ENCODE assay signal across 23 cellular contexts in genomic region chr21:42095581-42095980, GRCh38. TPM values are rescaled to one million over a fixed set of nuclear protein-coding genes. Genes with fewer than 3 reads are reported as not detected.
A peak's percentile ranks its signal among the peaks of the same experiment; 100 is the strongest.
DNase-seq lines count a peak whose midpoint lies in the region; ATAC-seq, FAIRE-seq and TF ChIP-seq lines count a peak whose summit lies in the region.
"Had no signal": no experiment of that assay in that cellular context is flagged by ENCODE, and none has a peak within 500 bp of the region (broad histone marks: within the 10 kb centered on the region; RNA-seq: fewer than 3 reads in every experiment).

No MANE protein-coding gene starts in this region.

- H3K9me3 ChIP-seq in HepG2 (ENCODE audit: low read length) (peaks cover 12% of the 10 kb centered on the region), right lobe of liver (no peaks in the 10 kb centered on the region), ascending aorta (no peaks in the 10 kb centered on the region), tibial artery (no peaks in the 10 kb centered on the region)

- no peak overlapping the region for H2AFZ ChIP-seq in HepG2 (ENCODE audit: low read length)
- H2AFZ ChIP-seq: GM23338 had no signal

- peaks cover 9% of the 10 kb centered on the region for H3K9me3 Mint-ChIP-seq in chondrocyte (ENCODE audit: low read depth)

- no peak overlapping the region for H3K9ac ChIP-seq in HepG2 (ENCODE audit: insufficient read depth, low read depth, low read length)

- H3K79me2 ChIP-seq in HepG2 (ENCODE audit: insufficient read depth, low read length): no peaks in the 10 kb centered on the region

- no peaks in the 10 kb centered on the region for H4K20me1 ChIP-seq in HepG2 (ENCODE audit: insufficient read depth, low read length)

- H3K36me3 ChIP-seq in HepG2 (replicated peaks in 1 of 2; ENCODE audit: control insufficient read depth in 1 of 2, insufficient read depth in 2 of 2, low read length in 2 of 2): no peaks in the 10 kb centered on the region
- no peaks in the 10 kb centered on the region for H3K36me3 ChIP-seq in right lobe of liver
- no peaks in the 10 kb centered on the region for H3K36me3 ChIP-seq in ascending aorta
- no peaks in the 10 kb centered on the region for H3K36me3 ChIP-seq in tibial artery

- H3K27me3 ChIP-seq in HepG2 (ENCODE audit: control insufficient read depth in 1 of 2, insufficient read depth in 2 of 2, low read length in 2 of 2) (peaks cover 0 to 23% of the 10 kb centered on the region in 2 experiments; a peak in 4 of 5 replicates), right lobe of liver (peaks cover 0 to 7% of the 10 kb centered on the region in 2 donors), ascending aorta (no peaks in the 10 kb centered on the region), tibial artery (no peaks in the 10 kb centered on the region)

- intact Hi-C loops in HepG2 (cut with micrococcal nuclease; ENCODE audit: unreplicated experiment) (no loop called here), right lobe of liver (cut with DNase I) (no loop called here), ascending aorta (cut with DNase I) (loop anchor here (10.0 kb wide), 3 partner anchors 171 to 931 kb away; partner anchors contain the start of gene BACE2), tibial artery (cut with DNase I; ENCODE audit: low total_unique reads) (loop anchor here (5.0 kb wide), 1 partner anchor 88 kb away; no protein-coding TSS in a partner anchor)

- no peak for TF ChIP-seq RAD21 in HepG2 (CRISPR knock-in tag; IDR thresholded peaks at IDR 0.05)

- WGBS in HepG2 (ENCODE audit: low lambda C conversion rate): 61% methylated on average over 2 of the region's 2 CpGs
- 94% methylated on average over 2 of the region's 2 CpGs for WGBS in right lobe of liver (ENCODE audit: insufficient coverage, low coverage, low lambda C conversion rate, missing lambda C conversion rate)

- in situ Hi-C loops in HepG2 (cut with HindIII; ENCODE audit: extremely low pct_ligation_motif_present, low pct_unique_long_range_greater_than_20kb): no loop called here

- no peak for DNase-seq in HepG2 (ENCODE audit: low spot score)
- DNase-seq in right lobe of liver: no peak
- no peak for DNase-seq in ascending aorta (ENCODE audit: low spot score in 2 of 2)
- DNase-seq in chondrocyte (ENCODE audit: low spot score): no peak
- DNase-seq in tibial artery: no peak
- no peak for DNase-seq in amniotic stem cell (lab: John Stamatoyannopoulos, UW)
- DNase-seq in globus pallidus (ENCODE audit: low spot score): no peak
- DNase-seq in activated CD4-positive, alpha-beta T cell treated with anti-CD3 and anti-CD28 coated beads for 1 hour: no peak
- DNase-seq: C1 segment of cervical spinal cord; Calu3; CD4-positive, alpha-beta memory T cell; COR-L47; DMS79 treated with DMSO at 0.1 percent for 48 hours; GF-D8; H9 had no signal

- H3K4me1 ChIP-seq in HepG2 (ENCODE audit: insufficient read depth, low read length): peaks cover 6% of the 10 kb centered on the region; the same call in 1 of the 2 replicates
- H3K4me1 ChIP-seq in right lobe of liver: no peaks in the 10 kb centered on the region
- H3K4me1 ChIP-seq in ascending aorta: peaks cover 21 to 48% of the 10 kb centered on the region in 2 donors
- H3K4me1 ChIP-seq in tibial artery: peaks cover 0 to 57% (median 27%) of the 10 kb centered on the region in 4 donors

- H3K4me3 ChIP-seq in HepG2 (replicated peaks in 1 of 3; ENCODE audit: insufficient read depth in 1 of 3, low read depth in 2 of 3, low read length in 3 of 3) (no peak overlapping the region), right lobe of liver (no peak overlapping the region), ascending aorta (no peak overlapping the region), tibial artery (no peak overlapping the region)
- H3K4me3 ChIP-seq: GM23338 had no signal

- H3K27ac ChIP-seq in HepG2 (ENCODE audit: extremely low read length, insufficient read depth, low read length): no peak overlapping the region
- no peak overlapping the region for H3K27ac ChIP-seq in right lobe of liver
- H3K27ac ChIP-seq in ascending aorta: peak overlapping the region; percentile 87 to 91
- peak overlapping the region; percentile 69 to 74 for H3K27ac ChIP-seq in tibial artery

- TF ChIP-seq CTCF in HepG2 (CRISPR knock-in tag; IDR thresholded peaks at IDR 0.05): no peak
- no peak for TF ChIP-seq CTCF in right lobe of liver (IDR thresholded peaks at IDR 0.05)
- no peak for TF ChIP-seq CTCF in ascending aorta (IDR thresholded peaks at IDR 0.05)
- no peak for TF ChIP-seq CTCF in chondrocyte (IDR thresholded peaks at IDR 0.05)
- no peak for TF ChIP-seq CTCF in tibial artery (IDR thresholded peaks at IDR 0.05)

- H3K4me2 ChIP-seq in HepG2 (ENCODE audit: low read depth, low read length): no peak overlapping the region
- H3K4me2 ChIP-seq: GM23338 had no signal

- H3K36me3 Mint-ChIP-seq in chondrocyte (ENCODE audit: low read depth): peaks cover 6% of the 10 kb centered on the region
- H3K36me3 Mint-ChIP-seq: CD4-positive, alpha-beta memory T cell had no signal

- H3K27me3 Mint-ChIP-seq in chondrocyte (ENCODE audit: low read depth): no peaks in the 10 kb centered on the region

- peaks cover 52% of the 10 kb centered on the region for H3K4me1 Mint-ChIP-seq in chondrocyte (ENCODE audit: low read depth)
- H3K4me1 Mint-ChIP-seq: CD4-positive, alpha-beta memory T cell had no signal

- peak overlapping the region; percentile 5 for H3K27ac Mint-ChIP-seq in chondrocyte (ENCODE audit: unreplicated experiment)
- H3K27ac Mint-ChIP-seq: CD4-positive, alpha-beta memory T cell; GM23338; H9 had no signal

- ATAC-seq in HepG2 (no peak), right lobe of liver (no peak)
- ATAC-seq: GM23338, HCT116 had no signal

- BruUV-seq in HepG2 (replicated peaks; lab: Mats Ljungman, UMichigan): no TSS peak

- TF ChIP-seq POLR2A in HepG2 (IDR thresholded peaks at IDR 0.05; ENCODE audit: insufficient read depth in 1 of 2, low read depth in 2 of 2, low read length in 2 of 2) (no peak), right lobe of liver (IDR thresholded peaks at IDR 0.05) (no peak)

- TF ChIP-seq EP300 in HepG2 (IDR thresholded peaks at IDR 0.05; ENCODE audit: low read depth in 2 of 2, low read length in 2 of 2) (no peak), HepG2 (CRISPR knock-in tag; IDR thresholded peaks at IDR 0.05; ENCODE audit: borderline replicate concordance) (no peak)

- CTCF ChIA-PET in HepG2 (lab: Yijun Ruan, JAX; ENCODE audit: low intra/inter-chr PET ratio, low total read pairs): no interaction called here

- no peak overlapping the region for H3K4me3 Mint-ChIP-seq in chondrocyte (ENCODE audit: unreplicated experiment)
- H3K4me3 Mint-ChIP-seq: CD4-positive, alpha-beta memory T cell; GM23338; H9 had no signal

- POLR2A ChIA-PET in HepG2 (lab: Yijun Ruan, JAX): no interaction called here

- no peak for FAIRE-seq in HepG2 (lab: Jason Lieb, UNC)
- FAIRE-seq: GM12891, GM18507 had no signal

TF ChIP-seq in HepG2, 621 proteins besides CTCF, POLR2A, EP300 and RAD21:
- TF ChIP-seq ZNF207 (IDR thresholded peaks at IDR 0.05; ENCODE audit: borderline replicate concordance) (no peak), ZNF629 (CRISPR knock-in tag; conservative IDR thresholded peaks at IDR 0.05) (peak; percentile 61)
TF ChIP-seq in HepG2: peak in this region for 1.

RNA-seq across cellular contexts. Expression of gene UMODL1, which starts 24.5 kb away (rescaled TPM):
- not detected in 2 replicates for total RNA-seq in HepG2 (2016; rRNA removed; fragmentation: Illumina TruSeq; extraction: Trizol)
- total RNA-seq in HepG2 (2016; cell fraction: cytosol; rRNA removed; fragmentation: Illumina TruSeq; extraction: Trizol; ENCODE audit: low read depth): not detected in 2 replicates
- total RNA-seq in HepG2 (2016; cell fraction: insoluble cytoplasmic fraction; rRNA removed; fragmentation: Illumina TruSeq; extraction: Trizol): not detected in 2 replicates
- total RNA-seq in HepG2 (2016; cell fraction: membrane; rRNA removed; fragmentation: Illumina TruSeq; extraction: Trizol): not detected in 2 replicates
- total RNA-seq in HepG2 (2016; cell fraction: nucleus; rRNA removed; fragmentation: Illumina TruSeq; extraction: Trizol): not detected in 2 replicates
- not detected in 2 replicates for polyA plus RNA-seq in HepG2 (2011; rRNA removed)
- not detected in 2 replicates for polyA plus RNA-seq in HepG2 (2011; cell fraction: cytosol; rRNA removed)
- not detected in 2 replicates for polyA plus RNA-seq in HepG2 (2011; cell fraction: nucleus; rRNA removed)
- not detected in 2 replicates for polyA plus RNA-seq in HepG2 (2012)
- polyA plus RNA-seq in HepG2 (2016; cell fraction: cytosol; fragmentation: Illumina TruSeq; extraction: Trizol; ENCODE audit: low read depth): not detected in 2 replicates
- polyA plus RNA-seq in HepG2 (2016; cell fraction: insoluble cytoplasmic fraction; fragmentation: Illumina TruSeq; extraction: Trizol; ENCODE audit: low read depth): not detected in 2 replicates
- not detected in 2 replicates for polyA plus RNA-seq in HepG2 (2016; cell fraction: membrane; fragmentation: Illumina TruSeq; extraction: Trizol; ENCODE audit: low read depth)
- polyA plus RNA-seq in HepG2 (2016; cell fraction: nucleus; fragmentation: Illumina TruSeq; extraction: Trizol; ENCODE audit: insufficient read depth, low read depth): not detected in 2 replicates
- polyA minus RNA-seq in HepG2 (2011; rRNA and poly(A)+ RNA removed; ENCODE audit: low replicate concordance): not detected in 2 replicates
- not detected in 2 replicates for polyA minus RNA-seq in HepG2 (2011; cell fraction: cytosol; rRNA and poly(A)+ RNA removed)
- not detected in 2 replicates for polyA minus RNA-seq in HepG2 (2011; cell fraction: nucleus; rRNA and poly(A)+ RNA removed)
- total RNA-seq in right lobe of liver: 1 to 10 TPM in 2 of 6 experiments, under 1 TPM in 2, not detected in 2; 0.06 to 1.2 (median 0.75) TPM
- total RNA-seq in ascending aorta: not detected
- total RNA-seq in chondrocyte: 0.29 TPM in 1 of 3 replicates, not detected in the others
- total RNA-seq: A172, A673, Calu3, G401, GM23338, H4, H9 had no signal
- polyA plus RNA-seq: GM23338 had no signal

Comparison
In these comparisons a context has a peak if more than half of its experiments do, and no peak if none do; other contexts are left out.
1. H3K27ac ChIP-seq: peak in ascending aorta (2 of 2) and tibial artery (2 of 2); none in HepG2 (single experiment) and right lobe of liver (0 of 3).
2. intact Hi-C loops: an anchor here in ascending aorta (10.0 kb wide) and tibial artery (5.0 kb wide); none called in HepG2 and right lobe of liver.